8 cellular contexts compared by ENCODE assay signal in the genomic region with DNA sequence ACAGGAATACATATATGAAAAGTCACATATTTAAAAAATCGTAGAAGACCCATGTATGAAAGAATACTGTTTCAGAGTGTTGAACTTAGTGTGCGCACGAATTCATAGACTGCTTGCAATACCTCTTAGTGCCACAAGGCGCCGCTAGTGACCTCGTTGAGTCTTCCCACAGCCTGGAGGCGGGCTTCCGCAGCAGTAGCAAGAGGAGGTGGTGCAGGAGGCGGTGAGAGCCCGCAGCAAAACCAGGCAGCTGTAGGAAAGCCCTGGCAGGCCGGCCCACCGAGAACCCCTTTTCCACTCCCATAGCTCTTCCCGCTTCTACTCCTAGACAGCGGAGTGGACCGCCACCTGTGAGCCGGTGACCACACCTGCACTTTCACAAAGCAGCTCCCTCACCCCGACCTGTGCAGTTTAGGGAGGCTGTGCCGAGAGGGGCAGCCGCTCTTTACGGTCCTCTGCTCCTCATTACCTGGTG. TPM values are rescaled to one million over a fixed set of nuclear protein-coding genes. Genes with fewer than 3 reads are reported as not detected.
A peak's percentile ranks its signal among the peaks of the same experiment; 100 is the strongest.
DNase-seq lines count a peak whose midpoint lies in the region; ATAC-seq and TF ChIP-seq lines count a peak whose summit lies in the region.

No MANE protein-coding gene starts in this region.

- no peak for TF ChIP-seq EP300 in stomach (IDR thresholded peaks at IDR 0.05)

- no peak overlapping the region for H3K14ac ChIP-seq in neuronal stem cell (ENCODE audit: low read length)

- no peak overlapping the region for H4K8ac ChIP-seq in neuronal stem cell (ENCODE audit: low read depth, low read length)

- H3K9ac ChIP-seq in PC-3 (ENCODE audit: low read length) (no peak overlapping the region), neuronal stem cell (ENCODE audit: low read depth, low read length, poor library complexity) (peak overlapping the region; percentile 63)

- no peaks in the 10 kb centered on the region for H3K36me3 Mint-ChIP-seq in CD4-positive, alpha-beta memory T cell

- intact Hi-C loops in CD4-positive, alpha-beta memory T cell (cut with micrococcal nuclease), result loop anchor here (1.0 to 10.0 kb wide), 3 partner anchors 625 to 1645 kb away; no protein-coding TSS in a partner anchor
- intact Hi-C loops in PC-3 (cut with micrococcal nuclease) (loop anchor here (1.0 to 5.0 kb wide), 3 partner anchors 65 to 463 kb away; no protein-coding TSS in a partner anchor), stomach (cut with DNase I; ENCODE audit: low total_unique reads) (no loop called here)

- POLR2A ChIA-PET in CD4-positive, alpha-beta memory T cell (lab: Charles Lee; ENCODE audit: partially characterized antibody), result no interaction called here
- POLR2A ChIA-PET in PC-3 (lab: Charles Lee; ENCODE audit: unreplicated experiment), result no interaction called here

- no peak for TF ChIP-seq POLR2A in stomach (IDR thresholded peaks at IDR 0.05)

- H3K9me3 Mint-ChIP-seq in CD4-positive, alpha-beta memory T cell, result no peaks in the 10 kb centered on the region

- H3K4me1 ChIP-seq in CD4-positive, alpha-beta memory T cell (ENCODE audit: insufficient read depth, low read length), result no peaks in the 10 kb centered on the region
- no peaks in the 10 kb centered on the region for H3K4me1 ChIP-seq in PC-3 (ENCODE audit: insufficient read depth, low read length)
- no peaks in the 10 kb centered on the region for H3K4me1 ChIP-seq in neuronal stem cell (ENCODE audit: control insufficient read depth in 2 of 2, insufficient read depth in 1 of 2, low read depth in 1 of 2, low read length in 2 of 2)
- peaks cover 0 to 8% (median 2%) of the 10 kb centered on the region in 4 donors for H3K4me1 ChIP-seq in stomach

- CTCF ChIA-PET in CD4-positive, alpha-beta memory T cell (lab: Charles Lee; ENCODE audit: partially characterized antibody), result interaction anchor here (0.7 to 2.3 kb wide), 10 partner anchors 9 to 1442 kb away, joined by 3 to 6 read pairs (median 3); no protein-coding TSS in a partner anchor
- CTCF ChIA-PET in PC-3 (lab: Charles Lee), result interaction anchor here (0.6 kb wide), 2 partner anchors 244 to 1645 kb away, joined by 3 to 4 read pairs; no protein-coding TSS in a partner anchor

- no peaks in the 10 kb centered on the region for H3K9me2 ChIP-seq in PC-3 (replicated peaks; ENCODE audit: low read length)

- H3K79me2 ChIP-seq in PC-3 (ENCODE audit: low read length), result no peaks in the 10 kb centered on the region

- no peak overlapping the region for H3K4me3 ChIP-seq in CD4-positive, alpha-beta memory T cell (ENCODE audit: low read length in 2 of 2)
- H3K4me3 ChIP-seq in PC-3 (ENCODE audit: low read length) (no peak overlapping the region), neuronal stem cell (ENCODE audit: low read length in 2 of 2) (peak overlapping the region in 1 of 2 donors; percentile 41), stomach (peak overlapping the region in 1 of 4 donors; percentile 14)

- no peak overlapping the region for H2BK12ac ChIP-seq in neuronal stem cell (ENCODE audit: low read length)

- H3K4me2 ChIP-seq in PC-3 (ENCODE audit: low read length) (no peak overlapping the region), neuronal stem cell (ENCODE audit: insufficient read depth, low read length, poor library complexity, severe bottlenecking) (peak overlapping the region; percentile 56)

- H3K4me3 Mint-ChIP-seq in CD4-positive, alpha-beta memory T cell, result peak overlapping the region in 7 of 8 donors; percentile 50 to 69 (median 55)

- H2BK5ac ChIP-seq in neuronal stem cell (ENCODE audit: low read length), result no peak overlapping the region

- peak overlapping the region in 1 of 7 donors; percentile 66 for H3K27ac Mint-ChIP-seq in CD4-positive, alpha-beta memory T cell

- no peaks in the 10 kb centered on the region for H3K9me3 ChIP-seq in CD4-positive, alpha-beta memory T cell (ENCODE audit: control insufficient read depth in 1 of 2, low read length in 2 of 2)
- H3K9me3 ChIP-seq in PC-3 (ENCODE audit: low read length) (no peaks in the 10 kb centered on the region), neuronal stem cell (replicated peaks in 1 of 2; ENCODE audit: control insufficient read depth in 2 of 2, insufficient read depth in 1 of 2, low read depth in 1 of 2, low read length in 2 of 2) (no peaks in the 10 kb centered on the region), stomach (no peaks in the 10 kb centered on the region)

- H2AFZ ChIP-seq in PC-3 (ENCODE audit: low read length) (no peak overlapping the region), neuronal stem cell (ENCODE audit: low read length) (peak overlapping the region; percentile 79)

- H2AK5ac ChIP-seq in neuronal stem cell (ENCODE audit: low read depth, low read length), result no peak overlapping the region

- no TSS peak for BruUV-seq in PC-3 (replicated peaks; lab: Mats Ljungman, UMichigan)

- H3K4me1 Mint-ChIP-seq in CD4-positive, alpha-beta memory T cell, result peaks cover 1 to 8% (median 4%) of the 10 kb centered on the region in 4 donors

- no CpG with 5 or more reads among the region's 20 CpGs for WGBS in neuronal stem cell (ENCODE audit: extremely low coverage in 2 of 2, insufficient read length in 2 of 2, insufficient replicate concordance in 1 of 2), 2 donors
- 32 to 47% (median 43%) methylated on average over 19 to 20 of the region's 20 CpGs for WGBS in stomach, 5 donors

- no peak overlapping the region for H2BK120ac ChIP-seq in neuronal stem cell (ENCODE audit: low read depth, low read length)

- no peak overlapping the region for H3K27ac ChIP-seq in CD4-positive, alpha-beta memory T cell (ENCODE audit: low read depth, low read length)
- no peak overlapping the region for H3K27ac ChIP-seq in PC-3 (ENCODE audit: low read length)
- no peak overlapping the region for H3K27ac ChIP-seq in neuronal stem cell (replicated peaks; ENCODE audit: low read length)
- H3K27ac ChIP-seq in stomach, result no peak overlapping the region

- no peak overlapping the region for H3K23ac ChIP-seq in neuronal stem cell (ENCODE audit: low read depth, low read length, poor library complexity)

- no peak overlapping the region for H2BK15ac ChIP-seq in neuronal stem cell (ENCODE audit: low read length)

- H4K91ac ChIP-seq in neuronal stem cell (ENCODE audit: low read depth, low read length, poor library complexity), result no peak overlapping the region

- no peak overlapping the region for H3K4ac ChIP-seq in neuronal stem cell (ENCODE audit: low read length)

- no peaks in the 10 kb centered on the region for H4K20me1 ChIP-seq in PC-3 (ENCODE audit: low read length)

- H3K79me1 ChIP-seq in neuronal stem cell (ENCODE audit: low read depth, low read length), result no peaks in the 10 kb centered on the region

- DNase-seq in CD4-positive, alpha-beta memory T cell, result peak; percentile 55 to 66 (median 59)
- DNase-seq in PC-3 (peak; percentile 83), activated T-cell treated with anti-CD3 and anti-CD28 coated beads for 48 hours (ENCODE audit: low read depth) (peak; percentile 54), fibroblast of peridontal ligament (ENCODE audit: extremely low read depth) (peak; percentile 83), neuronal stem cell (ENCODE audit: low spot score) (peak; percentile 79), stomach (peak; percentile 70)

- H3K18ac ChIP-seq in neuronal stem cell (ENCODE audit: low read length), result peak overlapping the region; percentile 78

- TF ChIP-seq CTCF in PC-3 (conservative IDR thresholded peaks at IDR 0.05; ENCODE audit: low read depth, low read length) (peak; percentile 95), stomach (IDR thresholded peaks at IDR 0.05) (peak in 5 of 7 experiments; percentile 37 to 91 (median 85))

- no peaks in the 10 kb centered on the region for H3K27me3 ChIP-seq in CD4-positive, alpha-beta memory T cell (ENCODE audit: insufficient read depth, low read length)
- no peaks in the 10 kb centered on the region for H3K27me3 ChIP-seq in PC-3 (ENCODE audit: low read length)
- H3K27me3 ChIP-seq in neuronal stem cell (ENCODE audit: control insufficient read depth in 3 of 3, insufficient read depth in 3 of 3, low read depth in 1 of 3, low read length in 3 of 3), result no peaks in the 10 kb centered on the region
- H3K27me3 ChIP-seq in stomach, result no peaks in the 10 kb centered on the region

- peak; percentile 90 for ATAC-seq in GM19328 (IDR thresholded peaks at IDR 0.05; ENCODE audit: unreplicated experiment)
- peak; percentile 88 for ATAC-seq in HG03457 (IDR thresholded peaks at IDR 0.05; ENCODE audit: unreplicated experiment)
- ATAC-seq in PC-3, result peak; percentile 72

- H3F3A ChIP-seq in PC-3 (ENCODE audit: low read length, unreplicated experiment), result no peaks in the 10 kb centered on the region

- no peaks in the 10 kb centered on the region for H3K36me3 ChIP-seq in CD4-positive, alpha-beta memory T cell (ENCODE audit: insufficient read depth, low read length)
- H3K36me3 ChIP-seq in PC-3 (ENCODE audit: low read depth, low read length) (peaks cover 14% of the 10 kb centered on the region; the same call in 1 of the 2 replicates), neuronal stem cell (replicated peaks in 1 of 2; ENCODE audit: control insufficient read depth in 2 of 2, insufficient read depth in 2 of 2, low read length in 2 of 2) (peaks cover 0 to 4% of the 10 kb centered on the region in 2 donors), stomach (peaks cover 0 to 20% (median 5%) of the 10 kb centered on the region in 4 donors)

- peaks cover 16 to 24% of the 10 kb centered on the region in 2 donors for H3K27me3 Mint-ChIP-seq in CD4-positive, alpha-beta memory T cell

RNA-seq across cellular contexts. Expression of a gene that starts 23.5 kb away (rescaled TPM):
- not detected for total RNA-seq in CD4-positive, alpha-beta memory T cell
- not detected for polyA plus RNA-seq in CD4-positive, alpha-beta memory T cell
- 48.5 and 50.2 TPM in 2 replicates for total RNA-seq in PC-3 (2014; rRNA removed)
- 9.6 TPM for polyA plus RNA-seq in neuronal stem cell (2013, experiment 1 of 2)
- 9.9 TPM for polyA plus RNA-seq in neuronal stem cell (2013, experiment 2 of 2)
- 1 to 10 TPM in 4 of 5 donors, under 1 TPM in 1; under 0.01 to 9.9 (median 8.5) TPM for total RNA-seq in stomach
- 1 to 10 TPM; 5.8 to 6.5 (median 5.9) TPM for polyA plus RNA-seq in stomach
